8 cellular contexts compared by ENCODE assay signal in genomic region chr3:11154036-11154952, GRCh38. TPM values are rescaled to one million over a fixed set of nuclear protein-coding genes. Genes with fewer than 3 reads are reported as not detected.
DNase-seq lines count a peak whose midpoint lies in the region; ATAC-seq and TF ChIP-seq lines count a peak whose summit lies in the region.

HRH1 (plus strand) TSS chr3:11154493; CDS start chr3:11259038, 104,545 bp downstream.

- no peaks in the 10 kb centered on the region for H3K9me3 Mint-ChIP-seq in osteocyte (ENCODE audit: unreplicated experiment)

- ATAC-seq in foreskin keratinocyte = peak; percentile 44

- peak within 1 kb of the TSS; percentile 86 for H3K27ac ChIP-seq in foreskin keratinocyte

- H3K27ac Mint-ChIP-seq in osteocyte (ENCODE audit: unreplicated experiment) = peak within 1 kb of the TSS; percentile 93

- no peaks in the 10 kb centered on the region for H3K27me3 ChIP-seq in foreskin keratinocyte

- H3K9me3 ChIP-seq in ES-I3 (ENCODE audit: control insufficient read depth, insufficient read depth, low read length) = no peaks in the 10 kb centered on the region

- H3K4me3 Mint-ChIP-seq in osteocyte (ENCODE audit: unreplicated experiment) = peak within 1 kb of the TSS; percentile 87

- DNase-seq in T1000 (lab: John Stamatoyannopoulos, UW) (peak; percentile 21), foreskin keratinocyte (no peak), osteocyte (ENCODE audit: extremely low spot score, unreplicated experiment) (no peak), OCI-M2 (lab: John Stamatoyannopoulos, UW; ENCODE audit: unreplicated experiment) (no peak), GF-D8 (lab: John Stamatoyannopoulos, UW) (no peak), dedifferentiated amniotic fluid mesenchymal stem cell (ENCODE audit: extremely low spot score) (no peak), islet precursor cell (no peak)

- H3K4me1 Mint-ChIP-seq in osteocyte (ENCODE audit: unreplicated experiment) = peaks cover 54% of the 10 kb centered on the region

- H3K36me3 Mint-ChIP-seq in osteocyte (ENCODE audit: unreplicated experiment) = no peaks in the 10 kb centered on the region

- H3K27me3 Mint-ChIP-seq in osteocyte (ENCODE audit: unreplicated experiment) = no peaks in the 10 kb centered on the region

- H3K9ac ChIP-seq in ES-I3 (ENCODE audit: low read depth, low read length) = peak within 1 kb of the TSS; percentile 57; the same call in 1 of the 2 replicates

- TF ChIP-seq CTCF in foreskin keratinocyte (conservative IDR thresholded peaks at IDR 0.05) = no peak
- TF ChIP-seq CTCF in osteocyte (IDR thresholded peaks at IDR 0.05) = no peak

- H3K36me3 ChIP-seq in ES-I3 (ENCODE audit: insufficient read depth, low read length) = no peaks in the 10 kb centered on the region

- H3K4me1 ChIP-seq in ES-I3 (ENCODE audit: insufficient read depth, low read length) (no peaks in the 10 kb centered on the region; the same call in 1 of the 2 replicates), foreskin keratinocyte (peaks cover 8% of the 10 kb centered on the region)

RNA-seq across cellular contexts. Expression of gene HRH1, which starts in this region (rescaled TPM):
- total RNA-seq in foreskin keratinocyte (9.7 and 11.3 TPM in 2 replicates), osteocyte (28.6 and 30.3 TPM in 2 replicates)
- 3.3 and 3.6 TPM in 2 replicates for polyA plus RNA-seq in foreskin keratinocyte
